10 cellular contexts compared by ENCODE assay signal in genomic region chr10:72218329-72218728, GRCh38. TPM values are rescaled to one million over a fixed set of nuclear protein-coding genes. Genes with fewer than 3 reads are reported as not detected.
DNase-seq lines count a peak whose midpoint lies in the region; ATAC-seq, FAIRE-seq and TF ChIP-seq lines count a peak whose summit lies in the region.
"Had no signal": no experiment of that assay in that cellular context is flagged by ENCODE, and none has a peak within 500 bp of the region (broad histone marks: within the 10 kb centered on the region; RNA-seq: fewer than 3 reads in every experiment).

No MANE protein-coding gene starts in this region.

- no peak overlapping the region for H2AK5ac ChIP-seq in trophoblast cell (ENCODE audit: low read length)

- no peak overlapping the region for H2BK12ac ChIP-seq in trophoblast cell (ENCODE audit: low read length)

- H4K20me1 ChIP-seq in OCI-LY3 (ENCODE audit: insufficient read depth, low read length): 0 out of 2 replicates have a peak, but pooled peaks cover 8% of the 10 kb centered on the region

- H3K79me1 ChIP-seq in trophoblast cell (ENCODE audit: low read length): peaks cover 13% of the 10 kb centered on the region

- peaks cover 29% of the 10 kb centered on the region for H3K79me2 ChIP-seq in OCI-LY3 (ENCODE audit: low read length)
- peaks cover 6% of the 10 kb centered on the region for H3K79me2 ChIP-seq in trophoblast cell (ENCODE audit: control insufficient read depth, insufficient read depth, low read length, poor library complexity)

- H3K4me1 Mint-ChIP-seq in stimulated activated effector memory CD8-positive, alpha-beta T cell treated with anti-CD3 and anti-CD28 coated beads, Interleukin-12 subunit alpha, Interleukin-12 subunit beta, amount 100 ng/mL, for 72 hours: peaks cover 23% of the 10 kb centered on the region

- H3K36me3 ChIP-seq in OCI-LY3 (replicated peaks; ENCODE audit: low read depth, low read length): no peaks in the 10 kb centered on the region
- H3K36me3 ChIP-seq in trophoblast cell (ENCODE audit: control insufficient read depth in 1 of 2, insufficient read depth in 2 of 2, low read length in 2 of 2): peaks cover 6 to 7% of the 10 kb centered on the region in 2 experiments

- peak overlapping the region; percentile 94 for H3K27ac Mint-ChIP-seq in stimulated activated effector memory CD8-positive, alpha-beta T cell treated with anti-CD3 and anti-CD28 coated beads, Interleukin-12 subunit alpha, Interleukin-12 subunit beta, amount 100 ng/mL, for 72 hours

- peak overlapping the region; percentile 44 for H3K4me3 ChIP-seq in OCI-LY3 (ENCODE audit: low read length)
- H3K4me3 ChIP-seq in trophoblast cell (ENCODE audit: low read depth, low read length): no peak overlapping the region

- WGBS in trophoblast cell (ENCODE audit: extremely low coverage, insufficient coverage, insufficient read length): no CpG with 5 or more reads among the region's 1 CpG

- H3K4me3 Mint-ChIP-seq in stimulated activated effector memory CD8-positive, alpha-beta T cell treated with anti-CD3 and anti-CD28 coated beads, Interleukin-12 subunit alpha, Interleukin-12 subunit beta, amount 100 ng/mL, for 72 hours: peak overlapping the region; percentile 81

- H3K27ac ChIP-seq in OCI-LY3 (ENCODE audit: low read length): peak overlapping the region; percentile 70
- H3K27ac ChIP-seq in epithelial cell of prostate: peak overlapping the region; percentile 1
- H3K27ac ChIP-seq in trophoblast cell (ENCODE audit: low read depth, low read length): no peak overlapping the region
- H3K27ac ChIP-seq: RWPE1 had no signal

- TF ChIP-seq POLR2A in GM12892 (IDR thresholded peaks at IDR 0.05; ENCODE audit: low read depth, low read length): no peak

- CTCF ChIA-PET in GM10248 (lab: Yijun Ruan, JAX): interaction anchor here (1.0 to 12.8 kb wide), 5 partner anchors 13 to 170 kb away, joined by 3 to 65 read pairs (median 4); no protein-coding TSS in a partner anchor

- no peak overlapping the region for H4K12ac ChIP-seq in trophoblast cell (ENCODE audit: low read depth, low read length)

- POLR2A ChIA-PET in GM10248 (lab: Yijun Ruan, JAX): interaction anchor here (0.6 to 1.2 kb wide), 3 partner anchors 24 to 77 kb away, joined by 3 to 5 read pairs (median 3); partner anchors contain the start of gene DDIT4

- H4K91ac ChIP-seq in trophoblast cell (ENCODE audit: low read depth, low read length): no peak overlapping the region

- H4K8ac ChIP-seq in trophoblast cell (ENCODE audit: low read depth, low read length): no peak overlapping the region

- H3K4ac ChIP-seq in trophoblast cell (ENCODE audit: low read depth, low read length): no peak overlapping the region

- H3K27me3 ChIP-seq in OCI-LY3 (ENCODE audit: low read depth, low read length): no peaks in the 10 kb centered on the region
- H3K27me3 ChIP-seq in trophoblast cell (ENCODE audit: insufficient read depth, low read length): no peaks in the 10 kb centered on the region

- peak overlapping the region; percentile 19; the same call in 1 of the 2 replicates for H3K9ac ChIP-seq in OCI-LY3 (ENCODE audit: low read length)
- no peak overlapping the region for H3K9ac ChIP-seq in trophoblast cell (ENCODE audit: low read length)

- DNase-seq in GM12892 (ENCODE audit: insufficient read length): no peak
- DNase-seq in epithelial cell of prostate (ENCODE audit: low read depth, low spot score): no peak
- DNase-seq in stimulated activated effector memory CD8-positive, alpha-beta T cell treated with anti-CD3 and anti-CD28 coated beads, Interleukin-12 subunit alpha, Interleukin-12 subunit beta, amount 100 ng/mL, for 72 hours (ENCODE audit: low spot score in 2 of 2): no peak
- DNase-seq in DMS79 (lab: John Stamatoyannopoulos, UW): no peak
- no peak for DNase-seq in GM10248 (ENCODE audit: extremely low spot score)
- DNase-seq in trophoblast cell: no peak
- DNase-seq in frontal cortex (ENCODE audit: low spot score in 2 of 2): no peak

- H3K9me3 Mint-ChIP-seq in stimulated activated effector memory CD8-positive, alpha-beta T cell treated with anti-CD3 and anti-CD28 coated beads, Interleukin-12 subunit alpha, Interleukin-12 subunit beta, amount 100 ng/mL, for 72 hours: no peaks in the 10 kb centered on the region

- no peak overlapping the region for H3K14ac ChIP-seq in trophoblast cell (ENCODE audit: low read length)

- H2AFZ ChIP-seq in OCI-LY3 (ENCODE audit: low read depth, low read length) (no peak overlapping the region), trophoblast cell (ENCODE audit: insufficient read depth, low read length, poor library complexity) (no peak overlapping the region)

- TF ChIP-seq CTCF in OCI-LY3 (IDR thresholded peaks at IDR 0.05; ENCODE audit: low read depth, low read length) (no peak), GM10248 (IDR thresholded peaks at IDR 0.05; ENCODE audit: control extremely low read depth, extremely low read depth, low read depth, missing control alignments) (no peak)

- no peak overlapping the region for H2BK5ac ChIP-seq in trophoblast cell (ENCODE audit: low read depth, low read length, poor library complexity)

- H3K4me2 ChIP-seq in OCI-LY3 (ENCODE audit: low read length): peak overlapping the region; percentile 74
- H3K4me2 ChIP-seq in trophoblast cell (ENCODE audit: low read length): no peak overlapping the region

- FAIRE-seq in GM12892 (lab: Jason Lieb, UNC): peak; percentile 65
- no peak for FAIRE-seq in frontal cortex (lab: Jason Lieb, UNC)
- FAIRE-seq: astrocyte had no signal

- H3K36me3 Mint-ChIP-seq in stimulated activated effector memory CD8-positive, alpha-beta T cell treated with anti-CD3 and anti-CD28 coated beads, Interleukin-12 subunit alpha, Interleukin-12 subunit beta, amount 100 ng/mL, for 72 hours: peaks cover 76% of the 10 kb centered on the region

- H3K18ac ChIP-seq in trophoblast cell (ENCODE audit: low read length): no peak overlapping the region

- H3K23ac ChIP-seq in trophoblast cell (ENCODE audit: low read length): no peak overlapping the region

- H3K9me3 ChIP-seq in OCI-LY3 (ENCODE audit: insufficient read depth, low read length) (no peaks in the 10 kb centered on the region), trophoblast cell (ENCODE audit: insufficient read depth, low read depth, low read length) (no peaks in the 10 kb centered on the region)

- H2BK120ac ChIP-seq in trophoblast cell (ENCODE audit: insufficient read depth, low read length, poor library complexity): no peak overlapping the region

- peak; percentile 58 for ATAC-seq in stimulated activated effector memory CD8-positive, alpha-beta T cell treated with anti-CD3 and anti-CD28 coated beads, Interleukin-12 subunit alpha, Interleukin-12 subunit beta, amount 100 ng/mL, for 72 hours

- H3K4me1 ChIP-seq in OCI-LY3 (ENCODE audit: low read length) (peaks cover 38% of the 10 kb centered on the region), trophoblast cell (ENCODE audit: control insufficient read depth in 1 of 2, insufficient read depth in 2 of 2, low read length in 2 of 2) (peaks cover 5 to 7% of the 10 kb centered on the region in 2 experiments)

RNA-seq across cellular contexts. Expression of gene ASCC1, which starts 2.3 kb away (rescaled TPM):
- 55.1 TPM for polyA plus RNA-seq in GM12892 (2012; ENCODE audit: missing spikeins)
- 33.6 and 35.4 TPM in 2 replicates for polyA plus RNA-seq in trophoblast cell (2013)
- 25.7 TPM for total RNA-seq in frontal cortex

RNA-seq across cellular contexts. Expression of gene ANAPC16, which starts 2.5 kb away (rescaled TPM):
- 146 TPM for polyA plus RNA-seq in GM12892 (2012; ENCODE audit: missing spikeins)
- 51.1 and 52.7 TPM in 2 replicates for polyA plus RNA-seq in trophoblast cell (2013)
- total RNA-seq in frontal cortex: 26.1 TPM

RNA-seq across cellular contexts. Expression of gene DDIT4, which starts 55.4 kb away (rescaled TPM):
- polyA plus RNA-seq in GM12892 (2012; ENCODE audit: missing spikeins): 158 TPM
- polyA plus RNA-seq in trophoblast cell (2013): 175 and 178 TPM in 2 replicates
- 26.5 TPM for total RNA-seq in frontal cortex
